Comparison of ENCODE assay signal across 11 cellular contexts in genomic region chr1:204466416-204467405, GRCh38. TPM values are rescaled to one million over a fixed set of nuclear protein-coding genes. Genes with fewer than 3 reads are reported as not detected.
A peak's percentile ranks its signal among the peaks of the same experiment; 100 is the strongest.
DNase-seq lines count a peak whose midpoint lies in the region; ATAC-seq and TF ChIP-seq lines count a peak whose summit lies in the region.
"Had no signal": no experiment of that assay in that cellular context is flagged by ENCODE, and none has a peak within 500 bp of the region (broad histone marks: within the 10 kb centered on the region; RNA-seq: fewer than 3 reads in every experiment).

No MANE protein-coding gene starts in this region.

- DNase-seq in RPMI7951 (ENCODE audit: low read depth) (peak; percentile 8), cardiac muscle cell (ENCODE audit: low read depth in 1 of 2, low spot score in 1 of 2) (peak in 1 of 2 donors; percentile 64), putamen (ENCODE audit: low spot score) (peak; percentile 97), DMS153 treated with DMSO at 0.1 percent for 48 hours (lab: John Stamatoyannopoulos, UW; ENCODE audit: unreplicated experiment) (no peak), T1000 (lab: John Stamatoyannopoulos, UW) (no peak)
- DNase-seq: activated naive CD4-positive, alpha-beta T cell treated with anti-CD3 and anti-CD28 coated beads, Interleukin-2, amount 10 ng/mL, durations not matched to agents 7 days and 5 days; DND-41; NCI-H1417 had no signal

- no peak overlapping the region for H3K4me3 ChIP-seq in cardiac muscle cell

- H3K4me1 ChIP-seq in cardiac muscle cell (ENCODE audit: low read depth): peaks cover 37% of the 10 kb centered on the region

- peak; percentile 8 for ATAC-seq in GM19372 (IDR thresholded peaks at IDR 0.05; ENCODE audit: low read depth, unreplicated experiment)
- ATAC-seq in HG03342 (IDR thresholded peaks at IDR 0.05; ENCODE audit: unreplicated experiment): no peak
- no peak for ATAC-seq in HG02678 (IDR thresholded peaks at IDR 0.05; ENCODE audit: unreplicated experiment)

- H3K9me3 ChIP-seq in cardiac muscle cell (ENCODE audit: low read depth): no peaks in the 10 kb centered on the region

- peaks cover 6% of the 10 kb centered on the region for H3K36me3 ChIP-seq in cardiac muscle cell

- no peak for TF ChIP-seq CTCF in cardiac muscle cell (IDR thresholded peaks at IDR 0.05; ENCODE audit: low read depth, low read length)

- peak overlapping the region; percentile 89 for H3K27ac ChIP-seq in cardiac muscle cell

- no peaks in the 10 kb centered on the region for H3K27me3 ChIP-seq in cardiac muscle cell

RNA-seq across cellular contexts. Expression of gene PIK3C2B, which starts 27.9 kb away (rescaled TPM):
- 0.49 and 1.1 TPM in 2 replicates for total RNA-seq in RPMI7951 (2014; rRNA removed; shearing (Covaris generic))
- total RNA-seq in cardiac muscle cell: 23.3 and 36.1 TPM in 2 replicates
- 10.4 and 11.2 TPM in 2 replicates for polyA plus RNA-seq in cardiac muscle cell

RNA-seq across cellular contexts. Expression of gene MDM4, which starts 49.5 kb away (rescaled TPM):
- 4.6 and 9.1 TPM in 2 replicates for total RNA-seq in RPMI7951 (2014; rRNA removed; shearing (Covaris generic))
- 38.6 and 62.0 TPM in 2 replicates for total RNA-seq in cardiac muscle cell
- 22.5 and 30.8 TPM in 2 replicates for polyA plus RNA-seq in cardiac muscle cell

RNA-seq across cellular contexts. Expression of gene PPP1R15B, which starts 55.1 kb away (rescaled TPM):
- total RNA-seq in RPMI7951 (2014; rRNA removed; shearing (Covaris generic)): 18.3 and 21.7 TPM in 2 replicates
- 24.9 and 27.0 TPM in 2 replicates for total RNA-seq in cardiac muscle cell
- polyA plus RNA-seq in cardiac muscle cell: 15.7 and 19.8 TPM in 2 replicates

Comparison
In these comparisons a context has a peak if more than half of its experiments do, and no peak if none do; other contexts are left out.
1. DNase-seq: peak in RPMI7951 (single experiment) and putamen (single experiment); none in DMS153 treated with DMSO at 0.1 percent for 48 hours (single experiment) and T1000 (single experiment).
2. RNA of gene PIK3C2B, which starts 27.9 kb away (total RNA-seq): 23.3 to 36.1 TPM in cardiac muscle cell; 0.49 to 1.1 TPM in RPMI7951; every median in the first group is over 10 times any median in the second.